Comparison of ENCODE assay signal across 8 cellular contexts in the genomic region with DNA sequence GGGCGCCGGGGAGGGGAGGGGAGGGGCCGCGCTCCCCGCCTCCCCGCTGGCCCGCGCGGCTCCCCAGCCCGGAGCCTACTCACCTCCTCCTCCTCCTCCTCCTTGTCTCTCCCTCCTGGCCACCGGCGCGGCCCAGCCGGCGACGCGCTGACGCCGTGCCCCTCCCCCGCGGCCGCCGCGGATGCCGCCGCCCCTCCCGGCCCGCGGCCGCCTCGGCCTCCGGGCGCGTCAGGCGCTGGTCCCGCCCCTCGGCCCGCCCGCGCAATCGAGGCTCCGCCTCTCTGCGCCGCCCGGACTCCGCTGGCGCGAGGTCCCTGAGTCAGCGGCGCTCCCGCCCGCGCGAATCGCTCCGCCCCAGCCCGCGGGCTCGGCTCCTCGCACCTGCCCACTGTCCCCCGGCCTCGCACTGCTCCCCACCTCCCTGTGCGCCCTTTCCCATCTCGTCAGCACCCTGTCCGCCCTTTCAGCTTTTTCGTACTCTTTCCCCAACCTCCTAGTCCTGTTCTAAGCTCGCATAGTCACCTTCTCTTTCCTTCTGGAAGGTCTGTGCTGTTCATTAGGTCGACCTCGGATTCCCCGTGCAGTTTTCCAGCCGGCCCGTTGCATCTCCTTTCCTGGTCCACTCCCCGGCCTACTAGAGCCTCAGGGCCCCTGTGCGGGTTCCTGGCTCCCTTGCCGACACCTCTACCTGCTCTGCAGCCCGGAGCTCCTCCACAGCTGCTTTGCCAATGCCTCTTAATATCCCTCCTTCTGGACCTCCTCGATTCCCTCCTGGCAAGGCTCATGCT.
DNase-seq lines count a peak whose midpoint lies in the region; ATAC-seq, FAIRE-seq and TF ChIP-seq lines count a peak whose summit lies in the region.

No MANE protein-coding gene starts in this region.

- DNase-seq in AG10803 (ENCODE audit: low read depth), result peak; percentile 84
- DNase-seq in NCI-H2196 treated with DMSO at 0.1 percent for 48 hours (lab: John Stamatoyannopoulos, UW; ENCODE audit: unreplicated experiment), result peak; percentile 79
- DNase-seq in activated B cell treated with CpG ODN at 0.5 μM for 24 hours, result peak; percentile 93
- DNase-seq in central memory CD4-positive, alpha-beta T cell, result peak; percentile 86
- DNase-seq in kidney, result peak; percentile 96
- peak; percentile 77 to 87 for DNase-seq in stimulated activated CD4-positive, alpha-beta T cell treated with anti-CD3 and anti-CD28 coated beads, Interleukin-15, amount 100 ng/mL, for 1 hour (ENCODE audit: low read depth in 1 of 2, low spot score in 1 of 2)

- ATAC-seq in GM19023 (IDR thresholded peaks at IDR 0.05; ENCODE audit: unreplicated experiment) (peak; percentile 88), HG03159 (IDR thresholded peaks at IDR 0.05; ENCODE audit: unreplicated experiment) (peak; percentile 92), activated B cell treated with CpG ODN at 0.5 μM for 24 hours (ENCODE audit: low read depth) (peak; percentile 91)

- FAIRE-seq in kidney (lab: Jason Lieb, UNC), result no peak

- H3K4me3 ChIP-seq in AG10803 (ENCODE audit: low read length) (peak overlapping the region; percentile 75), kidney (ENCODE audit: low read length in 2 of 2) (peak overlapping the region; percentile 75 to 77)

- H3K27me3 Mint-ChIP-seq in activated B cell treated with CpG ODN at 0.5 μM for 24 hours, result no peaks in the 10 kb centered on the region

- no peaks in the 10 kb centered on the region for H3K9me3 ChIP-seq in kidney (ENCODE audit: control insufficient read depth in 1 of 2, low read length in 2 of 2)

- intact Hi-C loops in activated B cell treated with CpG ODN at 0.5 μM for 24 hours (cut with micrococcal nuclease), result loop anchor here (1.0 to 5.0 kb wide), 6 partner anchors 26 to 1418 kb away; no protein-coding TSS in a partner anchor
- intact Hi-C loops in kidney (cut with DNase I), result no loop called here

- peaks cover 22% of the 10 kb centered on the region for H3K4me1 Mint-ChIP-seq in activated B cell treated with CpG ODN at 0.5 μM for 24 hours

- H3K4me1 ChIP-seq in kidney (ENCODE audit: control insufficient read depth in 1 of 2, insufficient read depth in 1 of 2, low read depth in 1 of 2, low read length in 2 of 2), result peaks cover 0 to 2% of the 10 kb centered on the region in 2 donors

- peak overlapping the region; percentile 30 to 84 for H3K9ac ChIP-seq in kidney (ENCODE audit: low read length in 2 of 2)

- H3K27ac Mint-ChIP-seq in activated B cell treated with CpG ODN at 0.5 μM for 24 hours, result peak overlapping the region; percentile 87

- no peaks in the 10 kb centered on the region for H3K9me3 Mint-ChIP-seq in activated B cell treated with CpG ODN at 0.5 μM for 24 hours

- H3K36me3 ChIP-seq in kidney (ENCODE audit: control insufficient read depth in 1 of 2, insufficient read depth in 2 of 2, low read length in 2 of 2), result no peaks in the 10 kb centered on the region

- CTCF ChIA-PET in activated B cell treated with CpG ODN at 0.5 μM for 24 hours (lab: Charles Lee), result interaction anchor here (0.6 to 1.4 kb wide), 2 partner anchors 11 to 93 kb away, joined by 3 read pairs; no protein-coding TSS in a partner anchor

- TF ChIP-seq CTCF in AG10803 (conservative IDR thresholded peaks at IDR 0.05; ENCODE audit: low read length) (no peak), activated B cell treated with CpG ODN at 0.5 μM for 24 hours (IDR thresholded peaks at IDR 0.05) (no peak), kidney (IDR thresholded peaks at IDR 0.05; ENCODE audit: borderline replicate concordance, extremely low read depth, insufficient read depth) (no peak)

- H3K36me3 Mint-ChIP-seq in activated B cell treated with CpG ODN at 0.5 μM for 24 hours (ENCODE audit: low read depth), result peaks cover 9% of the 10 kb centered on the region

- peak overlapping the region; percentile 92 for H3K4me3 Mint-ChIP-seq in activated B cell treated with CpG ODN at 0.5 μM for 24 hours

- POLR2A ChIA-PET in activated B cell treated with CpG ODN at 0.5 μM for 24 hours (lab: Charles Lee), result interaction anchor here (0.6 to 1.9 kb wide), 9 partner anchors 12 to 178 kb away, joined by 3 to 12 read pairs (median 4); no protein-coding TSS in a partner anchor

- H3K27ac ChIP-seq in kidney (ENCODE audit: low read depth in 2 of 2, low read length in 2 of 2), result peak overlapping the region; percentile 84 to 85

Comparison
In these comparisons a context has a peak if more than half of its experiments do, and no peak if none do; other contexts are left out.
1. Peak in every context shown above with its lines: DNase-seq, ATAC-seq, H3K4me3 ChIP-seq and H3K27ac ChIP-seq.